ENCODE assay signal across 8 cellular contexts in genomic region chr4:93199492-93199891, GRCh38.
A peak's percentile ranks its signal among the peaks of the same experiment; 100 is the strongest.
DNase-seq lines count a peak whose midpoint lies in the region; ATAC-seq and TF ChIP-seq lines count a peak whose summit lies in the region.

No MANE protein-coding gene starts in this region.

- H3K9me3 ChIP-seq in smooth muscle cell (replicated peaks; ENCODE audit: low read depth), result no peaks in the 10 kb centered on the region

- H3K27me3 Mint-ChIP-seq in T-helper 2 cell treated with Interferon-gamma antibody and Interleukin-4, amounts not matched to agents 5 μg/mL and 100 μg/mL, for 36 hours (ENCODE audit: low read depth), result no peaks in the 10 kb centered on the region

- TF ChIP-seq CTCF in RWPE1 (conservative IDR thresholded peaks at IDR 0.05; ENCODE audit: low read depth), result peak; percentile 50
- peak; percentile 23 for TF ChIP-seq CTCF in foreskin fibroblast (IDR thresholded peaks at IDR 0.05; ENCODE audit: low read depth, low read length)
- peak; percentile 47 for TF ChIP-seq CTCF in smooth muscle cell (IDR thresholded peaks at IDR 0.05; ENCODE audit: borderline replicate concordance, insufficient read depth, poor library complexity, severe bottlenecking)

- no peak overlapping the region for H3K9ac ChIP-seq in smooth muscle cell (ENCODE audit: low read depth)

- no peaks in the 10 kb centered on the region for H3F3A ChIP-seq in smooth muscle cell (ENCODE audit: low read depth)

- no peaks in the 10 kb centered on the region for H3K9me3 Mint-ChIP-seq in T-helper 2 cell treated with Interferon-gamma antibody and Interleukin-4, amounts not matched to agents 5 μg/mL and 100 μg/mL, for 36 hours

- WGBS in smooth muscle cell (ENCODE audit: low lambda C conversion rate), result 38% methylated on average over 2 of the region's 2 CpGs

- no peak overlapping the region for H3K27ac Mint-ChIP-seq in T-helper 2 cell treated with Interferon-gamma antibody and Interleukin-4, amounts not matched to agents 5 μg/mL and 100 μg/mL, for 36 hours

- H3K4me1 Mint-ChIP-seq in T-helper 2 cell treated with Interferon-gamma antibody and Interleukin-4, amounts not matched to agents 5 μg/mL and 100 μg/mL, for 36 hours (ENCODE audit: low read depth), result no peaks in the 10 kb centered on the region

- DNase-seq in LoVo (ENCODE audit: low spot score) (peak; percentile 39), RWPE1 (ENCODE audit: low spot score) (peak; percentile 54), foreskin fibroblast (peak; percentile 1 to 51), smooth muscle cell (lab: John Stamatoyannopoulos, UW; ENCODE audit: unreplicated experiment) (no peak)
- DNase-seq in stimulated activated CD4-positive, alpha-beta T cell treated with anti-CD3 and anti-CD28 coated beads, Interleukin-4, amount 100 ng/mL, for 24 hours, result no peak
- DNase-seq in T-helper 2 cell treated with Interferon-gamma antibody and Interleukin-4, amounts not matched to agents 5 μg/mL and 100 μg/mL, for 36 hours (ENCODE audit: low spot score), result no peak
- DNase-seq in activated CD4-positive, alpha-beta T cell treated with anti-CD3 and anti-CD28 coated beads, Interleukin-2, amount 50 U/mL, for 48 hours, result no peak

- H2AFZ ChIP-seq in smooth muscle cell (ENCODE audit: low read depth), result no peak overlapping the region

- no peaks in the 10 kb centered on the region for H4K20me1 ChIP-seq in smooth muscle cell (ENCODE audit: low read depth)

- H3K79me2 ChIP-seq in smooth muscle cell (ENCODE audit: low read depth), result no peaks in the 10 kb centered on the region

- H3K4me1 ChIP-seq in smooth muscle cell (ENCODE audit: low read depth), result no peaks in the 10 kb centered on the region

- POLR2A ChIA-PET in RWPE1 (lab: Yijun Ruan, JAX; ENCODE audit: low non-redundant PET), result no interaction called here

- CTCF ChIA-PET in RWPE1 (lab: Yijun Ruan, JAX), result interaction anchor here (1.1 kb wide), 1 partner anchor 15 kb away, joined by 3 read pairs; no protein-coding TSS in a partner anchor

- no peaks in the 10 kb centered on the region for H3K36me3 Mint-ChIP-seq in T-helper 2 cell treated with Interferon-gamma antibody and Interleukin-4, amounts not matched to agents 5 μg/mL and 100 μg/mL, for 36 hours (ENCODE audit: low read depth)

- H3K4me3 Mint-ChIP-seq in T-helper 2 cell treated with Interferon-gamma antibody and Interleukin-4, amounts not matched to agents 5 μg/mL and 100 μg/mL, for 36 hours, result no peak overlapping the region

- H3K27ac ChIP-seq in RWPE1, result no peak overlapping the region
- no peak overlapping the region for H3K27ac ChIP-seq in smooth muscle cell (ENCODE audit: low read depth)

- H3K36me3 ChIP-seq in smooth muscle cell (ENCODE audit: low read depth), result no peaks in the 10 kb centered on the region

- ATAC-seq in GM18502 (IDR thresholded peaks at IDR 0.05; ENCODE audit: poor library complexity, unreplicated experiment), result peak; percentile 62

- H3K4me3 ChIP-seq in foreskin fibroblast (ENCODE audit: low read depth in 1 of 2, low read length in 2 of 2) (no peak overlapping the region), smooth muscle cell (no peak overlapping the region)

- H3K4me2 ChIP-seq in smooth muscle cell, result no peak overlapping the region

- no peaks in the 10 kb centered on the region for H3K27me3 ChIP-seq in smooth muscle cell (ENCODE audit: low read depth)

Comparison
In these comparisons a context has a peak if more than half of its experiments do, and no peak if none do; other contexts are left out.
1. DNase-seq: peak in LoVo (single experiment), RWPE1 (single experiment) and foreskin fibroblast (2 of 2); none in smooth muscle cell (single experiment), stimulated activated CD4-positive, alpha-beta T cell treated with anti-CD3 and anti-CD28 coated beads, Interleukin-4, amount 100 ng/mL, for 24 hours (single experiment), T-helper 2 cell treated with Interferon-gamma antibody and Interleukin-4, amounts not matched to agents 5 μg/mL and 100 μg/mL, for 36 hours (single experiment) and activated CD4-positive, alpha-beta T cell treated with anti-CD3 and anti-CD28 coated beads, Interleukin-2, amount 50 U/mL, for 48 hours (0 of 2).
2. Peak in every context shown above with its lines, with median percentiles within 50 percentile points of each other: CTCF ChIP-seq.